ENCODE assay signal across 6 cellular contexts in genomic region chr12:119758236-119758635, GRCh38.
"Had no signal": no experiment of that assay in that cellular context is flagged by ENCODE, and none has a peak within 500 bp of the region (broad histone marks: within the 10 kb centered on the region; RNA-seq: fewer than 3 reads in every experiment).

No MANE protein-coding gene starts in this region.

- H3K9me3 Mint-ChIP-seq: GM23338, H9 had no signal

- H3K4me3 ChIP-seq: GM23338 had no signal

- H3K4me1 Mint-ChIP-seq: GM23338, H9, IgD-negative memory B cell had no signal

- H3K4me3 Mint-ChIP-seq: GM23338, H9, IgD-negative memory B cell had no signal

- H3K27me3 Mint-ChIP-seq: IgD-negative memory B cell had no signal

- H3K27ac ChIP-seq: HL-60 had no signal

- H2AFZ ChIP-seq: GM23338 had no signal

- H3K27ac Mint-ChIP-seq: GM23338, H9, IgD-negative memory B cell had no signal

- DNase-seq: H9, HCEC 1CT had no signal

- ATAC-seq: GM23338, HepG2 had no signal

- H3K4me2 ChIP-seq: GM23338 had no signal
